In genomic region chr12:111978545-111978944, GRCh38 we compare ENCODE assay signal across 32 cellular contexts.
"Had no signal": no experiment of that assay in that cellular context is flagged by ENCODE, and none has a peak within 500 bp of the region (broad histone marks: within the 10 kb centered on the region; RNA-seq: fewer than 3 reads in every experiment).

No MANE protein-coding gene starts in this region.

- ATAC-seq: natural killer cell treated with Interleukin-12 subunit alpha and Interleukin-12 subunit beta and Interleukin-15 and Interleukin-18, amount 100 ng/mL, for 72 hours; stimulated activated memory B cell treated with anti-CD40 and anti-IgM and Interleukin-4, amounts not matched to agents 10 μg/mL and 1 μg/mL and 100 μg/mL, for 72 hours; upper lobe of right lung had no signal

- H3K36me3 Mint-ChIP-seq: natural killer cell treated with Interleukin-12 subunit alpha and Interleukin-12 subunit beta and Interleukin-15 and Interleukin-18, amount 100 ng/mL, for 72 hours had no signal

- H3K4me2 ChIP-seq: smooth muscle cell had no signal

- H3K4me3 ChIP-seq: ascending aorta, cardiac muscle cell, colonic mucosa, left ventricle myocardium inferior, lung, right atrium auricular region, smooth muscle cell, suprapubic skin, tibial artery, upper lobe of right lung had no signal

- H3K4me1 ChIP-seq: ascending aorta, colonic mucosa, right atrium auricular region, suprapubic skin, upper lobe of right lung had no signal

- FAIRE-seq: endometrium, frontal cortex had no signal

- H3K4me3 Mint-ChIP-seq: activated naive CD8-positive, alpha-beta T cell treated with anti-CD3 and anti-CD28 coated beads for 36 hours; brain; natural killer cell treated with Interleukin-12 subunit alpha and Interleukin-12 subunit beta and Interleukin-15 and Interleukin-18, amount 100 ng/mL, for 72 hours; stimulated activated memory B cell treated with anti-CD40 and anti-IgM and Interleukin-4, amounts not matched to agents 10 μg/mL and 1 μg/mL and 100 μg/mL, for 72 hours; T-helper 1 cell treated with Interleukin-12 subunit alpha and Interleukin-12 subunit beta and Interleukin-4 antibody, amounts not matched to agents 30 μg/mL and 1 μg/mL, for 36 hours had no signal

- H3K27ac Mint-ChIP-seq: brain; stimulated activated memory B cell treated with anti-CD40 and anti-IgM and Interleukin-4, amounts not matched to agents 10 μg/mL and 1 μg/mL and 100 μg/mL, for 72 hours; T-helper 1 cell treated with Interleukin-12 subunit alpha and Interleukin-12 subunit beta and Interleukin-4 antibody, amounts not matched to agents 30 μg/mL and 1 μg/mL, for 36 hours had no signal

- DNase-seq: activated CD4-positive, alpha-beta T cell treated with anti-CD3 and anti-CD28 coated beads for 4 hours; activated CD4-positive, alpha-beta T cell treated with anti-CD3 and anti-CD28 coated beads, Interleukin-2, amount 50 U/mL, for 4 hours; activated CD8-positive, alpha-beta memory T cell treated with anti-CD3 and anti-CD28 coated beads, Interleukin-2, amount 50 U/mL, for 4 hours; activated effector memory CD4-positive, alpha-beta T cell treated with Interleukin-2 at 50 U/mL for 16 hours; activated naive CD4-positive, alpha-beta T cell treated with Interleukin-2 at 50 U/mL for 16 hours; activated naive CD8-positive, alpha-beta T cell treated with anti-CD3 and anti-CD28 coated beads for 36 hours; activated T-cell treated with anti-CD3 and anti-CD28 coated beads, Interleukin-2, amount 50 U/mL, for 48 hours; cerebellar nuclear complex; colonic mucosa; effector CD8-positive, alpha-beta T cell; kidney glomerular epithelial cell; left ventricle myocardium inferior; mesendoderm; stimulated activated CD4-positive, alpha-beta T cell treated with anti-CD3 and anti-CD28 coated beads, Interleukin-1b, Interleukin-23, amount 100 ng/mL, for 48 hours; stimulated activated CD4-positive, alpha-beta T cell treated with anti-CD3 and anti-CD28 coated beads, Interleukin-4, amount 100 ng/mL, for 4 hours; stimulated activated CD8-positive, alpha-beta memory T cell treated with anti-CD3 and anti-CD28 coated beads, Interleukin-4, amount 100 ng/mL, for 48 hours; T-helper 9 cell; tibial artery; upper lobe of right lung had no signal

- H3K27me3 Mint-ChIP-seq: activated naive CD8-positive, alpha-beta T cell treated with anti-CD3 and anti-CD28 coated beads for 36 hours; brain; natural killer cell treated with Interleukin-12 subunit alpha and Interleukin-12 subunit beta and Interleukin-15 and Interleukin-18, amount 100 ng/mL, for 72 hours; stimulated activated memory B cell treated with anti-CD40 and anti-IgM and Interleukin-4, amounts not matched to agents 10 μg/mL and 1 μg/mL and 100 μg/mL, for 72 hours had no signal

- H3K4me1 Mint-ChIP-seq: brain; stimulated activated memory B cell treated with anti-CD40 and anti-IgM and Interleukin-4, amounts not matched to agents 10 μg/mL and 1 μg/mL and 100 μg/mL, for 72 hours had no signal

- H3K27ac ChIP-seq: ascending aorta, cardiac muscle cell, colonic mucosa, left ventricle myocardium inferior, right atrium auricular region, suprapubic skin, tibial artery, upper lobe of right lung, VCaP had no signal

- H3K9me3 ChIP-seq: ascending aorta, colonic mucosa, left ventricle myocardium inferior, right atrium auricular region, suprapubic skin, tibial artery, upper lobe of right lung had no signal

- H3K36me3 ChIP-seq: ascending aorta, cardiac muscle cell, colonic mucosa, right atrium auricular region, suprapubic skin, upper lobe of right lung had no signal

- H3K27me3 ChIP-seq: ascending aorta, cardiac muscle cell, colonic mucosa, right atrium auricular region, suprapubic skin, tibial artery, upper lobe of right lung had no signal

- H3K9me3 Mint-ChIP-seq: activated naive CD8-positive, alpha-beta T cell treated with anti-CD3 and anti-CD28 coated beads for 36 hours; brain; natural killer cell treated with Interleukin-12 subunit alpha and Interleukin-12 subunit beta and Interleukin-15 and Interleukin-18, amount 100 ng/mL, for 72 hours; stimulated activated memory B cell treated with anti-CD40 and anti-IgM and Interleukin-4, amounts not matched to agents 10 μg/mL and 1 μg/mL and 100 μg/mL, for 72 hours; T-helper 1 cell treated with Interleukin-12 subunit alpha and Interleukin-12 subunit beta and Interleukin-4 antibody, amounts not matched to agents 30 μg/mL and 1 μg/mL, for 36 hours had no signal
